In the genomic region with DNA sequence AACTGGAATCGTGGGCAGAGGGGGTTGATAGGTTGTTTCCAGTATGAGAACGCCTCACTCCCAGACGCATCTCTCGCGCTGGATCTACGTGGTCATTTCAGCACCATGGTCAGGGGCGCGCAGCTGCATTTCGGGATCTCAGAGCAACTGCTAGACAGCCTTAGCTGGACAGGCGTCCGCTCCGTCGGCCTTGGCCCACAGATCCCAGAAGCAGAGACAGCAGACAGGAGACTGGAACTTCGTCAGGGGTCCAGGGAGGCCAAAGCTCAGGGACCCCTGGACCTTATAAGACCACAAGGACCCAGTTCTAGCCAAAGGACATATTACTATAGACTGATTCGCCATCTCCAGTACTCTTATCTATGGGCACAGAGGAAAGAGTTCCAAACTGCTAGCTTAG, we compare ENCODE assay signal across 9 cellular contexts. TPM values are rescaled to one million over a fixed set of nuclear protein-coding genes. Genes with fewer than 3 reads are reported as not detected.
DNase-seq lines count a peak whose midpoint lies in the region; ATAC-seq, FAIRE-seq and TF ChIP-seq lines count a peak whose summit lies in the region.
"Had no signal": no experiment of that assay in that cellular context is flagged by ENCODE, and none has a peak within 500 bp of the region (broad histone marks: within the 10 kb centered on the region; RNA-seq: fewer than 3 reads in every experiment).

No MANE protein-coding gene starts in this region.

- no peaks in the 10 kb centered on the region for H3K9me3 Mint-ChIP-seq in neural crest cell
- no peaks in the 10 kb centered on the region for H3K9me3 Mint-ChIP-seq in T-helper 2 cell treated with Interferon-gamma antibody and Interleukin-4, amounts not matched to agents 5 μg/mL and 100 μg/mL, for 36 hours

- peak overlapping the region; percentile 75 for H3K4me3 Mint-ChIP-seq in neural crest cell
- no peak overlapping the region for H3K4me3 Mint-ChIP-seq in T-helper 2 cell treated with Interferon-gamma antibody and Interleukin-4, amounts not matched to agents 5 μg/mL and 100 μg/mL, for 36 hours
- H3K4me3 Mint-ChIP-seq: IgD-negative memory B cell had no signal

- H3K36me3 Mint-ChIP-seq in neural crest cell (ENCODE audit: low read depth), result no peaks in the 10 kb centered on the region
- H3K36me3 Mint-ChIP-seq in T-helper 2 cell treated with Interferon-gamma antibody and Interleukin-4, amounts not matched to agents 5 μg/mL and 100 μg/mL, for 36 hours (ENCODE audit: low read depth), result no peaks in the 10 kb centered on the region
- H3K36me3 Mint-ChIP-seq: IgD-negative memory B cell had no signal

- dilution Hi-C loops in endothelial cell of umbilical vein (cut with MboI; ENCODE audit: extremely low pct_ligation_motif_present, low sequenced_read_pairs), result no loop called here

- no peaks in the 10 kb centered on the region for H3K36me3 ChIP-seq in endothelial cell of umbilical vein (ENCODE audit: control insufficient read depth in 2 of 2, extremely low read depth in 1 of 2, insufficient read depth in 2 of 2, low read length in 2 of 2)

- H4K20me1 ChIP-seq in endothelial cell of umbilical vein (replicated peaks; ENCODE audit: control insufficient read depth, extremely low read depth, insufficient read depth, low read length), result no peaks in the 10 kb centered on the region

- H3K27me3 ChIP-seq in endothelial cell of umbilical vein (ENCODE audit: control insufficient read depth in 2 of 2, insufficient read depth in 2 of 2, low read length in 2 of 2), result peaks cover 51 to 54% of the 10 kb centered on the region in 2 experiments

- peaks cover 99% of the 10 kb centered on the region for H3K27me3 Mint-ChIP-seq in neural crest cell (ENCODE audit: low read depth)
- H3K27me3 Mint-ChIP-seq in T-helper 2 cell treated with Interferon-gamma antibody and Interleukin-4, amounts not matched to agents 5 μg/mL and 100 μg/mL, for 36 hours (ENCODE audit: low read depth), result peaks cover 63% of the 10 kb centered on the region

- DNase-seq in EL (peak; percentile 37), OCI-M1 (lab: John Stamatoyannopoulos, UW) (peak; percentile 41), endothelial cell of umbilical vein (ENCODE audit: low read depth, low spot score) (peak; percentile 53), neural crest cell (ENCODE audit: low read depth, low spot score) (peak; percentile 77), DMS79 treated with DMSO at 0.1 percent for 48 hours (lab: John Stamatoyannopoulos, UW) (no peak), NCI-H2196 treated with DMSO at 0.1 percent for 48 hours (lab: John Stamatoyannopoulos, UW; ENCODE audit: unreplicated experiment) (no peak)
- DNase-seq in T-helper 2 cell treated with Interferon-gamma antibody and Interleukin-4, amounts not matched to agents 5 μg/mL and 100 μg/mL, for 36 hours (ENCODE audit: low spot score), result no peak

- no peak for TF ChIP-seq POLR2A in endothelial cell of umbilical vein (IDR thresholded peaks at IDR 0.05; ENCODE audit: low read depth, low read length)

- intact Hi-C loops in endothelial cell of umbilical vein (cut with micrococcal nuclease), result no loop called here

- peak; percentile 88 for FAIRE-seq in endothelial cell of umbilical vein (lab: Jason Lieb, UNC)

- no peak overlapping the region for H3K9ac ChIP-seq in endothelial cell of umbilical vein (replicated peaks; ENCODE audit: extremely low read depth, insufficient read depth, low read length)

- no peak overlapping the region for H3K27ac Mint-ChIP-seq in neural crest cell (ENCODE audit: unreplicated experiment)
- H3K27ac Mint-ChIP-seq in T-helper 2 cell treated with Interferon-gamma antibody and Interleukin-4, amounts not matched to agents 5 μg/mL and 100 μg/mL, for 36 hours, result no peak overlapping the region
- H3K27ac Mint-ChIP-seq: IgD-negative memory B cell had no signal

- H3K79me2 ChIP-seq in endothelial cell of umbilical vein (ENCODE audit: control insufficient read depth, insufficient read depth, low read length), result no peaks in the 10 kb centered on the region

- no peak for TF ChIP-seq CTCF in endothelial cell of umbilical vein (IDR thresholded peaks at IDR 0.05; ENCODE audit: extremely low read depth in 1 of 2, insufficient read depth in 1 of 2, low read depth in 1 of 2, low read length in 2 of 2)
- TF ChIP-seq CTCF in neural crest cell (conservative IDR thresholded peaks at IDR 0.05), result no peak

- H3K9me3 ChIP-seq in endothelial cell of umbilical vein (replicated peaks; ENCODE audit: control insufficient read depth, insufficient read depth, low read length), result no peaks in the 10 kb centered on the region

- no peak for ATAC-seq in GM18517 (IDR thresholded peaks at IDR 0.05; ENCODE audit: unreplicated experiment)

- no peaks in the 10 kb centered on the region for H3K9me1 ChIP-seq in endothelial cell of umbilical vein (replicated peaks; ENCODE audit: control insufficient read depth, extremely low read depth, insufficient read depth, low read length)

- H3K4me3 ChIP-seq in endothelial cell of umbilical vein (replicated peaks in 1 of 3; ENCODE audit: insufficient read depth in 1 of 3, low read depth in 1 of 3, low read length in 3 of 3), result no peak overlapping the region

- H3K4me1 ChIP-seq in endothelial cell of umbilical vein (ENCODE audit: control insufficient read depth, extremely low read depth, insufficient read depth, low read length), result no peaks in the 10 kb centered on the region

- CTCF ChIA-PET in endothelial cell of umbilical vein (lab: Charles Lee), result interaction anchor here (0.6 kb wide), 1 partner anchor 8 kb away, joined by 3 read pairs; no protein-coding TSS in a partner anchor

- POLR2A ChIA-PET in endothelial cell of umbilical vein (lab: Charles Lee), result no interaction called here

- H3K4me1 Mint-ChIP-seq in neural crest cell, result peaks cover 30% of the 10 kb centered on the region
- peaks cover 2% of the 10 kb centered on the region for H3K4me1 Mint-ChIP-seq in T-helper 2 cell treated with Interferon-gamma antibody and Interleukin-4, amounts not matched to agents 5 μg/mL and 100 μg/mL, for 36 hours (ENCODE audit: low read depth)

- no peak overlapping the region for H2AFZ ChIP-seq in endothelial cell of umbilical vein (ENCODE audit: low read depth, low read length)

- H3K4me2 ChIP-seq in endothelial cell of umbilical vein (ENCODE audit: insufficient read depth, low read length), result no peak overlapping the region

- BruUV-seq in endothelial cell of umbilical vein (replicated peaks; lab: Mats Ljungman, UMichigan), result no TSS peak

- H3K27ac ChIP-seq in endothelial cell of umbilical vein (ENCODE audit: insufficient read depth, low read depth, low read length), result no peak overlapping the region

TF ChIP-seq in endothelial cell of umbilical vein, 7 proteins besides CTCF, POLR2A, EP300 and RAD21:
- TF ChIP-seq GATA2 (IDR thresholded peaks at IDR 0.05; ENCODE audit: insufficient read depth, insufficient read length, low read depth, low read length) (no peak), EZH2 (IDR thresholded peaks at IDR 0.05; ENCODE audit: borderline replicate concordance, low read depth, low read length, severe bottlenecking) (peak; percentile 68)
TF ChIP-seq in endothelial cell of umbilical vein: peak in this region for 1.

RNA-seq across cellular contexts. Expression of gene NEUROG3, which starts 5.3 kb away (rescaled TPM):
- total RNA-seq in endothelial cell of umbilical vein, result not detected in 2 replicates
- polyA plus RNA-seq in endothelial cell of umbilical vein, result not detected in 2 replicates
- not detected in 2 replicates for polyA plus RNA-seq in endothelial cell of umbilical vein (2011; cell fraction: cytosol; rRNA removed)
- polyA plus RNA-seq in endothelial cell of umbilical vein (2011; cell fraction: nucleus; rRNA removed), result not detected in 2 replicates
- polyA plus RNA-seq in endothelial cell of umbilical vein (2012), result not detected in 2 replicates
- polyA minus RNA-seq in endothelial cell of umbilical vein, result not detected in 2 replicates
- polyA minus RNA-seq in endothelial cell of umbilical vein (2011; cell fraction: cytosol; rRNA and poly(A)+ RNA removed), result not detected
- polyA minus RNA-seq in endothelial cell of umbilical vein (2011; cell fraction: nucleus; rRNA and poly(A)+ RNA removed), result not detected in 2 replicates
- total RNA-seq in neural crest cell, result 0.43 and 0.91 TPM in 2 replicates
- polyA plus RNA-seq: IgD-negative memory B cell had no signal

Comparison
In these comparisons a context has a peak if more than half of its experiments do, and no peak if none do; other contexts are left out.
1. DNase-seq: peak in EL (single experiment), OCI-M1 (single experiment), endothelial cell of umbilical vein (single experiment) and neural crest cell (single experiment); none in T-helper 2 cell treated with Interferon-gamma antibody and Interleukin-4, amounts not matched to agents 5 μg/mL and 100 μg/mL, for 36 hours (single experiment), DMS79 treated with DMSO at 0.1 percent for 48 hours (single experiment) and NCI-H2196 treated with DMSO at 0.1 percent for 48 hours (single experiment).